Comparison of ENCODE assay signal across 25 cellular contexts in the genomic region with DNA sequence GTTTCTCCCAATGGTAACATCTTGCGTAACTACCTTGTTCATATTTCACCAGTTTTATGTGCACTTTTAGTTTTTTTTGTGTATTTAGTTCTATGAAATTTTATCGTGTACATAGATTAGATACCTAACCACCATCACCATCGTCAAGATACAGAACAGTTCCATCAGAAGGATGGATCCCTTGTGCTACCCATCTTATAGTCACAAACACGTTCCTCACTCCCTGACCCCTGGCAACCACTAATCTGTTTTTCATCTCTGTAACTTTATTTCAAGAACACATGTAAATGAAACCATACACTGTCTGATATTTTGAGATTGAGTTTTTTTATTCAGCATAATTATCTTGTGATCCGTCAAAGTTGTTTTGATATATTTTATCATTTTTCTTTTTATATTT. TPM values are rescaled to one million over a fixed set of nuclear protein-coding genes. Genes with fewer than 3 reads are reported as not detected.
"Had no signal": no experiment of that assay in that cellular context is flagged by ENCODE, and none has a peak within 500 bp of the region (broad histone marks: within the 10 kb centered on the region; RNA-seq: fewer than 3 reads in every experiment).

No MANE protein-coding gene starts in this region.

- H3K27me3 ChIP-seq: adrenal gland, heart right ventricle, neural progenitor cell, testis had no signal

- H3K4me3 Mint-ChIP-seq: activated naive CD8-positive, alpha-beta T cell; activated T-cell treated with anti-CD3 and anti-CD28 coated beads, Interleukin-2, amount 50 U/mL, for 24 hours; activated T-helper 17 cell treated with anti-CD3 and anti-CD28 coated beads, Interleukin-2, amount 50 U/mL, for 72 hours; effector memory CD8-positive, alpha-beta T cell; naive thymus-derived CD8-positive, alpha-beta T cell; neural progenitor cell; T-cell; T-helper 2 cell treated with Interferon-gamma antibody and Interleukin-4, amounts not matched to agents 5 μg/mL and 100 μg/mL, for 36 hours; type B pancreatic cell had no signal

- H3K27me3 Mint-ChIP-seq: activated naive CD8-positive, alpha-beta T cell; activated T-cell treated with anti-CD3 and anti-CD28 coated beads, Interleukin-2, amount 50 U/mL, for 24 hours; activated T-helper 17 cell treated with anti-CD3 and anti-CD28 coated beads, Interleukin-2, amount 50 U/mL, for 72 hours; type B pancreatic cell had no signal

- H3K4me3 ChIP-seq: adrenal gland, heart right ventricle, lung, neural progenitor cell, testis had no signal

- H3K27ac ChIP-seq: adrenal gland, heart right ventricle, neural progenitor cell, testis had no signal

- H3K27ac Mint-ChIP-seq: activated naive CD8-positive, alpha-beta T cell; activated T-cell treated with anti-CD3 and anti-CD28 coated beads, Interleukin-2, amount 50 U/mL, for 24 hours; activated T-helper 17 cell treated with anti-CD3 and anti-CD28 coated beads, Interleukin-2, amount 50 U/mL, for 72 hours; effector memory CD8-positive, alpha-beta T cell; naive thymus-derived CD8-positive, alpha-beta T cell; neural progenitor cell; progenitor cell of endocrine pancreas; T-cell; T-helper 2 cell treated with Interferon-gamma antibody and Interleukin-4, amounts not matched to agents 5 μg/mL and 100 μg/mL, for 36 hours; type B pancreatic cell had no signal

- H3K4me1 ChIP-seq: adrenal gland, heart right ventricle, neural progenitor cell, testis had no signal

- H3K9me3 ChIP-seq: adrenal gland, testis had no signal

- DNase-seq: activated CD4-positive, alpha-beta T cell treated with anti-CD3 and anti-CD28 coated beads for 1 hour; activated CD8-positive, alpha-beta memory T cell treated with anti-CD3 and anti-CD28 coated beads for 24 hours; activated CD8-positive, alpha-beta memory T cell treated with anti-CD3 and anti-CD28 coated beads, Interleukin-2, amount 50 U/mL, for 4 hours; activated naive CD4-positive, alpha-beta T cell; activated T-cell treated with anti-CD3 and anti-CD28 coated beads, Interleukin-2, amount 50 U/mL, for 24 hours; adrenal gland; central memory CD4-positive, alpha-beta T cell; effector memory CD8-positive, alpha-beta T cell; heart right ventricle; islet precursor cell; left colon; naive thymus-derived CD8-positive, alpha-beta T cell; retina; stimulated activated CD4-positive, alpha-beta T cell treated with anti-CD3 and anti-CD28 coated beads, Interleukin-2, amount 100 ng/mL, for 48 hours; stimulated activated CD8-positive, alpha-beta memory T cell treated with anti-CD3 and anti-CD28 coated beads, Interleukin-4, amount 100 ng/mL, for 48 hours; stimulated activated naive CD4-positive, alpha-beta T cell; T-cell; testis had no signal

- H3K4me1 Mint-ChIP-seq: activated T-helper 17 cell treated with anti-CD3 and anti-CD28 coated beads, Interleukin-2, amount 50 U/mL, for 72 hours; neural progenitor cell; T-cell had no signal

- ATAC-seq: activated T-helper 17 cell treated with anti-CD3 and anti-CD28 coated beads, Interleukin-2, amount 50 U/mL, for 72 hours; effector memory CD8-positive, alpha-beta T cell; left colon; naive thymus-derived CD8-positive, alpha-beta T cell; T-cell had no signal

- H3K36me3 Mint-ChIP-seq: activated naive CD8-positive, alpha-beta T cell; naive thymus-derived CD8-positive, alpha-beta T cell; T-cell had no signal

- H3K9me3 Mint-ChIP-seq: activated T-cell treated with anti-CD3 and anti-CD28 coated beads, Interleukin-2, amount 50 U/mL, for 24 hours; activated T-helper 17 cell treated with anti-CD3 and anti-CD28 coated beads, Interleukin-2, amount 50 U/mL, for 72 hours; effector memory CD8-positive, alpha-beta T cell; T-cell; T-helper 2 cell treated with Interferon-gamma antibody and Interleukin-4, amounts not matched to agents 5 μg/mL and 100 μg/mL, for 36 hours; type B pancreatic cell had no signal

- H3K36me3 ChIP-seq: adrenal gland, heart right ventricle, neural progenitor cell had no signal

RNA-seq across cellular contexts. Expression of a gene that starts 29.9 kb away (rescaled TPM):
- polyA plus RNA-seq: naive thymus-derived CD8-positive, alpha-beta T cell had no signal
